Comparison of ENCODE assay signal across 8 cellular contexts in genomic region chr12:79691299-79692248, GRCh38. TPM values are rescaled to one million over a fixed set of nuclear protein-coding genes. Genes with fewer than 3 reads are reported as not detected.
A peak's percentile ranks its signal among the peaks of the same experiment; 100 is the strongest.
DNase-seq lines count a peak whose midpoint lies in the region; ATAC-seq and TF ChIP-seq lines count a peak whose summit lies in the region.

No MANE protein-coding gene starts in this region.

- peak overlapping the region in 9 of 10 donors; percentile 68 to 92 (median 84) for H3K4me3 ChIP-seq in heart right ventricle

- intact Hi-C loops in heart right ventricle (cut with DNase I) = loop anchor here in 2 of 10 donors (10.0 kb wide), 2 partner anchors 243 to 493 kb away; partner anchors contain the start of gene PPP1R12A (in 1 of the 2)

- WGBS in heart right ventricle, 2 donors = 6 to 8% methylated on average over 27 of the region's 27 CpGs

- peaks cover 0 to 31% (median 8%) of the 10 kb centered on the region in 9 donors for H3K4me1 ChIP-seq in heart right ventricle

- H3K9me3 ChIP-seq in heart right ventricle = no peaks in the 10 kb centered on the region

- H3K36me3 ChIP-seq in heart right ventricle = no peaks in the 10 kb centered on the region

- peak overlapping the region in 8 of 10 donors; percentile 33 to 80 (median 74) for H3K27ac ChIP-seq in heart right ventricle

- H3K27me3 ChIP-seq in heart right ventricle = peaks cover 0 to 45% (median 7%) of the 10 kb centered on the region in 7 donors

- TF ChIP-seq CTCF in heart right ventricle (IDR thresholded peaks at IDR 0.05) (no peak), progenitor cell of endocrine pancreas (IDR thresholded peaks at IDR 0.05; ENCODE audit: unreplicated experiment) (no peak)

- peaks cover 13 to 19% (median 18%) of the 10 kb centered on the region in 3 donors for H3K4me1 Mint-ChIP-seq in IgD-negative memory B cell
- H3K4me1 Mint-ChIP-seq in activated T-helper 17 cell treated with anti-CD3 and anti-CD28 coated beads, Interleukin-2, amount 50 U/mL, for 72 hours = no peaks in the 10 kb centered on the region
- H3K4me1 Mint-ChIP-seq in progenitor cell of endocrine pancreas (ENCODE audit: low read depth) = peaks cover 33% of the 10 kb centered on the region

- H3K27ac Mint-ChIP-seq in IgD-negative memory B cell (peak overlapping the region in 2 of 3 donors; percentile 74 to 90), progenitor cell of endocrine pancreas (peak overlapping the region; percentile 98)
- no peak overlapping the region for H3K27ac Mint-ChIP-seq in activated T-helper 17 cell treated with anti-CD3 and anti-CD28 coated beads, Interleukin-2, amount 50 U/mL, for 72 hours

- H3K9me3 Mint-ChIP-seq in IgD-negative memory B cell (no peaks in the 10 kb centered on the region), progenitor cell of endocrine pancreas (ENCODE audit: low read depth) (no peaks in the 10 kb centered on the region)
- no peaks in the 10 kb centered on the region for H3K9me3 Mint-ChIP-seq in activated T-helper 17 cell treated with anti-CD3 and anti-CD28 coated beads, Interleukin-2, amount 50 U/mL, for 72 hours

- H3K4me3 Mint-ChIP-seq in IgD-negative memory B cell (peak overlapping the region; percentile 88 to 95 (median 94)), progenitor cell of endocrine pancreas (ENCODE audit: low read depth) (peak overlapping the region; percentile 79)
- H3K4me3 Mint-ChIP-seq in activated T-helper 17 cell treated with anti-CD3 and anti-CD28 coated beads, Interleukin-2, amount 50 U/mL, for 72 hours = peak overlapping the region; percentile 80

- ATAC-seq in activated T-helper 17 cell treated with anti-CD3 and anti-CD28 coated beads, Interleukin-2, amount 50 U/mL, for 72 hours (replicated peaks) = peak; percentile 33
- peak in 7 of 8 donors; percentile 3 to 43 (median 15) for ATAC-seq in heart right ventricle
- no peak for ATAC-seq in GM21360 (IDR thresholded peaks at IDR 0.05; ENCODE audit: unreplicated experiment)

- DNase-seq in DMS53 (lab: John Stamatoyannopoulos, UW) (peak; percentile 93), heart right ventricle (peak in 1 of 2 donors; percentile 17), progenitor cell of endocrine pancreas (ENCODE audit: low spot score, unreplicated experiment) (no peak), NCI-H2029 (lab: John Stamatoyannopoulos, UW) (no peak), mesenteric fat pad (ENCODE audit: low spot score) (no peak)

- H3K27me3 Mint-ChIP-seq in IgD-negative memory B cell (no peaks in the 10 kb centered on the region), progenitor cell of endocrine pancreas (peaks cover 26% of the 10 kb centered on the region)
- H3K27me3 Mint-ChIP-seq in activated T-helper 17 cell treated with anti-CD3 and anti-CD28 coated beads, Interleukin-2, amount 50 U/mL, for 72 hours = peaks cover 54% of the 10 kb centered on the region

- no peaks in the 10 kb centered on the region for H3K36me3 Mint-ChIP-seq in IgD-negative memory B cell
- no peaks in the 10 kb centered on the region for H3K36me3 Mint-ChIP-seq in activated T-helper 17 cell treated with anti-CD3 and anti-CD28 coated beads, Interleukin-2, amount 50 U/mL, for 72 hours (ENCODE audit: low read depth)
- no peaks in the 10 kb centered on the region for H3K36me3 Mint-ChIP-seq in progenitor cell of endocrine pancreas (ENCODE audit: insufficient read depth)

RNA-seq across cellular contexts. Expression of gene PAWR, which starts 0.8 kb away (rescaled TPM):
- polyA plus RNA-seq in IgD-negative memory B cell (19.8 TPM), heart right ventricle (10 to 100 TPM in 1 of 2 donors, 1 to 10 TPM in 1; 3.0 to 11.6 TPM)
- total RNA-seq in activated T-helper 17 cell treated with anti-CD3 and anti-CD28 coated beads, Interleukin-2, amount 50 U/mL, for 72 hours = 1 to 10 TPM; 1.2 to 5.6 TPM
- total RNA-seq in heart right ventricle (10 to 100 TPM in 5 of 10 donors, 1 to 10 TPM in 5; 3.5 to 16.6 (median 10.2) TPM), progenitor cell of endocrine pancreas (85.7 and 92.3 TPM in 2 replicates), mesenteric fat pad (25.9 TPM)
